Comparison of ENCODE assay signal across 20 cellular contexts in genomic region chr9:6946583-6946982, GRCh38.
DNase-seq lines count a peak whose midpoint lies in the region; ATAC-seq, FAIRE-seq and TF ChIP-seq lines count a peak whose summit lies in the region.
"Had no signal": no experiment of that assay in that cellular context is flagged by ENCODE, and none has a peak within 500 bp of the region (broad histone marks: within the 10 kb centered on the region; RNA-seq: fewer than 3 reads in every experiment).

No MANE protein-coding gene starts in this region.

- H3K36me3 Mint-ChIP-seq in memory B cell, result peaks cover 15% of the 10 kb centered on the region

- H3K14ac ChIP-seq in trophoblast cell (ENCODE audit: low read length), result no peak overlapping the region

- no peak overlapping the region for H4K12ac ChIP-seq in trophoblast cell (ENCODE audit: low read depth, low read length)

- no CpG with 5 or more reads among the region's 1 CpG for WGBS in trophoblast cell (ENCODE audit: extremely low coverage, insufficient coverage, insufficient read length)

- peaks cover 0 to 15% of the 10 kb centered on the region in 2 donors for H3K4me1 ChIP-seq in gastrocnemius medialis
- H3K4me1 ChIP-seq in trophoblast cell (ENCODE audit: control insufficient read depth in 1 of 2, insufficient read depth in 2 of 2, low read length in 2 of 2), result no peaks in the 10 kb centered on the region
- peaks cover 20% of the 10 kb centered on the region for H3K4me1 ChIP-seq in BE2C

- no peaks in the 10 kb centered on the region for H3K79me1 ChIP-seq in trophoblast cell (ENCODE audit: low read length)

- no peaks in the 10 kb centered on the region for H3K27me3 Mint-ChIP-seq in memory B cell
- H3K27me3 Mint-ChIP-seq: B cell; CD4-positive, CD25-positive, alpha-beta regulatory T cell; CD8-positive, alpha-beta memory T cell had no signal

- DNase-seq in memory B cell (ENCODE audit: low spot score in 2 of 2) (no peak), gastrocnemius medialis (no peak), trophoblast cell (no peak), BE2C (no peak)
- DNase-seq: C1 segment of cervical spinal cord; CD4-positive, CD25-positive, alpha-beta regulatory T cell; CD8-positive, alpha-beta memory T cell; COR-L47; DMS 273 treated with DMSO at 0.1 percent for 48 hours; DMS53; DND-41; EL; GDM1; GM23248 had no signal

- no peak overlapping the region for H3K4me2 ChIP-seq in trophoblast cell (ENCODE audit: low read length)

- FAIRE-seq in G401.6 (lab: Jason Lieb, UNC) (peak; percentile 76), colon (lab: Jason Lieb, UNC) (peak; percentile 74)
- FAIRE-seq: GM12892 had no signal

- no peak overlapping the region for H2AFZ ChIP-seq in trophoblast cell (ENCODE audit: insufficient read depth, low read length, poor library complexity)
- H2AFZ ChIP-seq: GM23248 had no signal

- no peak overlapping the region for H3K4ac ChIP-seq in trophoblast cell (ENCODE audit: low read depth, low read length)

- H3K79me2 ChIP-seq in trophoblast cell (ENCODE audit: control insufficient read depth, insufficient read depth, low read length, poor library complexity), result no peaks in the 10 kb centered on the region

- H3K27ac ChIP-seq in gastrocnemius medialis, result no peak overlapping the region
- no peak overlapping the region for H3K27ac ChIP-seq in trophoblast cell (ENCODE audit: low read depth, low read length)
- H3K27ac ChIP-seq: GM23248 had no signal

- no peak for TF ChIP-seq POLR2A in gastrocnemius medialis (IDR thresholded peaks at IDR 0.05)

- H3K9ac ChIP-seq in trophoblast cell (ENCODE audit: low read length), result no peak overlapping the region
- H3K9ac ChIP-seq: GM23248 had no signal

- ATAC-seq in memory B cell (ENCODE audit: low read depth), result no peak
- ATAC-seq in GM21529 (IDR thresholded peaks at IDR 0.05; ENCODE audit: unreplicated experiment), result no peak
- ATAC-seq in gastrocnemius medialis, result no peak

- intact Hi-C loops in gastrocnemius medialis (cut with DNase I; ENCODE audit: low total_unique reads), result no loop called here

- H2BK120ac ChIP-seq in trophoblast cell (ENCODE audit: insufficient read depth, low read length, poor library complexity), result no peak overlapping the region

- no peak overlapping the region for H3K23ac ChIP-seq in trophoblast cell (ENCODE audit: low read length)

- H3K4me3 ChIP-seq in gastrocnemius medialis (no peak overlapping the region), trophoblast cell (ENCODE audit: low read depth, low read length) (no peak overlapping the region), BE2C (ENCODE audit: low read depth, low read length) (no peak overlapping the region)
- H3K4me3 ChIP-seq: GM23248, HAP-1 had no signal

- peaks cover 7% of the 10 kb centered on the region for H3K4me1 Mint-ChIP-seq in memory B cell

- H3K4me3 Mint-ChIP-seq in memory B cell, result no peak overlapping the region
- H3K4me3 Mint-ChIP-seq: B cell; CD4-positive, CD25-positive, alpha-beta regulatory T cell; CD8-positive, alpha-beta memory T cell had no signal

- H4K91ac ChIP-seq in trophoblast cell (ENCODE audit: low read depth, low read length), result no peak overlapping the region

- in situ Hi-C loops in gastrocnemius medialis (cut with MboI; ENCODE audit: low sequenced_read_pairs in 4 of 4), result no loop called here

- no peaks in the 10 kb centered on the region for H3K27me3 ChIP-seq in gastrocnemius medialis
- no peaks in the 10 kb centered on the region for H3K27me3 ChIP-seq in trophoblast cell (ENCODE audit: insufficient read depth, low read length)
- no peaks in the 10 kb centered on the region for H3K27me3 ChIP-seq in BE2C

- H4K8ac ChIP-seq in trophoblast cell (ENCODE audit: low read depth, low read length), result no peak overlapping the region

- H2BK5ac ChIP-seq in trophoblast cell (ENCODE audit: low read depth, low read length, poor library complexity), result no peak overlapping the region

- no peaks in the 10 kb centered on the region for H3K9me3 Mint-ChIP-seq in memory B cell
- H3K9me3 Mint-ChIP-seq: CD8-positive, alpha-beta memory T cell had no signal

- no peak overlapping the region for H2AK5ac ChIP-seq in trophoblast cell (ENCODE audit: low read length)

- TF ChIP-seq CTCF in gastrocnemius medialis (IDR thresholded peaks at IDR 0.05 in 4 of 5, conservative IDR thresholded peaks at IDR 0.05 in 1 of 5), result no peak
- no peak for TF ChIP-seq CTCF in BE2C (IDR thresholded peaks at IDR 0.05; ENCODE audit: low read depth, low read length)

- H3K36me3 ChIP-seq in gastrocnemius medialis (no peaks in the 10 kb centered on the region), trophoblast cell (ENCODE audit: control insufficient read depth in 1 of 2, insufficient read depth in 2 of 2, low read length in 2 of 2) (no peaks in the 10 kb centered on the region), BE2C (no peaks in the 10 kb centered on the region)
- H3K36me3 ChIP-seq: HAP-1 had no signal

- H3K27ac Mint-ChIP-seq in memory B cell, result peak overlapping the region; percentile 41
- H3K27ac Mint-ChIP-seq: B cell; CD4-positive, CD25-positive, alpha-beta regulatory T cell; CD8-positive, alpha-beta memory T cell had no signal

- no peak overlapping the region for H3K18ac ChIP-seq in trophoblast cell (ENCODE audit: low read length)

- H3K9me3 ChIP-seq in gastrocnemius medialis (no peaks in the 10 kb centered on the region), trophoblast cell (ENCODE audit: insufficient read depth, low read depth, low read length) (no peaks in the 10 kb centered on the region), BE2C (no peaks in the 10 kb centered on the region)
- H3K9me3 ChIP-seq: HAP-1 had no signal

- no peak overlapping the region for H2BK12ac ChIP-seq in trophoblast cell (ENCODE audit: low read length)
